Comparison of ENCODE assay signal across 15 cellular contexts in the genomic region with DNA sequence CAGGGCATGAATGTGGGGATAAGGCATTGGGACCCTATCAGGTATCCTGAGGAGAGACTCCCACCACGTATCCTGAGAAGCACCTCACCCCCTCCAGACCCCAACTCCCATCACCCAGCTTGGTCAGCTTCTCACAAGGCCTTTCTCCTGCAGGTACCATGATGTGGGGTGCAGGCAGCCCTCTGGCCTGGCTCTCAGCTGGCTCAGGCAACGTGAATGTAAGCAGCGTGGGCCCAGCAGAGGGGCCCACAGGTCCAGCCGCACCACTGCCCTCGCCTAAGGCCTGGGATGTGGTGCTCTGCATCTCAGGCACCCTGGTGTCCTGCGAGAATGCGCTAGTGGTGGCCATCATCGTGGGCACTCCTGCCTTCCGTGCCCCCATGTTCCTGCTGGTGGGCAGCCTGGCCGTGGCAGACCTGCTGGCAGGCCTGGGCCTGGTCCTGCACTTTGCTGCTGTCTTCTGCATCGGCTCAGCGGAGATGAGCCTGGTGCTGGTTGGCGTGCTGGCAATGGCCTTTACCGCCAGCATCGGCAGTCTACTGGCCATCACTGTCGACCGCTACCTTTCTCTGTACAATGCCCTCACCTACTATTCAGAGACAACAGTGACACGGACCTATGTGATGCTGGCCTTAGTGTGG. TPM values are rescaled to one million over a fixed set of nuclear protein-coding genes. Genes with fewer than 3 reads are reported as not detected.
DNase-seq lines count a peak whose midpoint lies in the region; ATAC-seq and TF ChIP-seq lines count a peak whose summit lies in the region.
"Had no signal": no experiment of that assay in that cellular context is flagged by ENCODE, and none has a peak within 500 bp of the region (broad histone marks: within the 10 kb centered on the region; RNA-seq: fewer than 3 reads in every experiment).

No MANE protein-coding gene starts in this region.

- H3K27me3 Mint-ChIP-seq in CD8-positive, alpha-beta T cell (ENCODE audit: low read depth), result no peaks in the 10 kb centered on the region
- H3K27me3 Mint-ChIP-seq in activated T-helper 1 cell treated with anti-CD3 and anti-CD28 coated beads, Interleukin-12 subunit alpha, Interleukin-12 subunit beta, Interleukin-2, Interleukin-4 antibody, amounts not matched to agents 30 ng/mL and 10 ng/mL and 1 ng/mL, durations not matched to agents 14 hours and 24 hours and 36 hours (ENCODE audit: insufficient read depth), result peaks cover 9% of the 10 kb centered on the region
- peaks cover 8% of the 10 kb centered on the region for H3K27me3 Mint-ChIP-seq in mesothelial cell of epicardium (ENCODE audit: low read depth)

- H3K36me3 ChIP-seq in CD8-positive, alpha-beta T cell (ENCODE audit: insufficient read depth, low read length), result no peaks in the 10 kb centered on the region
- peaks cover 0 to 12% of the 10 kb centered on the region in 2 experiments; a peak in 1 of 4 replicates for H3K36me3 ChIP-seq in HCT116 (ENCODE audit: control insufficient read depth in 1 of 2, insufficient read depth in 2 of 2, low read length in 2 of 2)
- H3K36me3 ChIP-seq in testis (ENCODE audit: low read depth, missing control alignments), result no peaks in the 10 kb centered on the region
- H3K36me3 ChIP-seq: HAP-1, heart left ventricle had no signal

- H2AFZ ChIP-seq in HCT116 (ENCODE audit: low read depth, low read length, poor library complexity, severe bottlenecking), result no peak overlapping the region

- H3K4me1 Mint-ChIP-seq in CD8-positive, alpha-beta T cell (ENCODE audit: low read depth), result peaks cover 12% of the 10 kb centered on the region
- peaks cover 8% of the 10 kb centered on the region for H3K4me1 Mint-ChIP-seq in activated T-helper 1 cell treated with anti-CD3 and anti-CD28 coated beads, Interleukin-12 subunit alpha, Interleukin-12 subunit beta, Interleukin-2, Interleukin-4 antibody, amounts not matched to agents 30 ng/mL and 10 ng/mL and 1 ng/mL, durations not matched to agents 14 hours and 24 hours and 36 hours (ENCODE audit: low read depth)
- peaks cover 13% of the 10 kb centered on the region for H3K4me1 Mint-ChIP-seq in mesothelial cell of epicardium

- intact Hi-C loops in CD8-positive, alpha-beta T cell (cut with DNase I, micrococcal nuclease), result loop anchor here (2.0 to 5.0 kb wide), 6 partner anchors 156 to 347 kb away; a partner anchor contains a TSS
- intact Hi-C loops in HCT116 (cut with micrococcal nuclease), result loop anchor here (2.0 kb wide), 2 partner anchors 213 to 349 kb away; no protein-coding TSS in a partner anchor
- intact Hi-C loops in activated T-helper 1 cell treated with anti-CD3 and anti-CD28 coated beads, Interleukin-12 subunit alpha, Interleukin-12 subunit beta, Interleukin-2, Interleukin-4 antibody, amounts not matched to agents 30 ng/mL and 10 ng/mL and 1 ng/mL, durations not matched to agents 14 hours and 24 hours and 36 hours (cut with micrococcal nuclease), result loop anchor here (10.0 kb wide), 1 partner anchor 279 kb away; no protein-coding TSS in a partner anchor
- intact Hi-C loops in left cardiac atrium (cut with DNase I), result loop anchor here (2.0 to 10.0 kb wide), 3 partner anchors 36 to 289 kb away; no protein-coding TSS in a partner anchor
- intact Hi-C loops in testis (cut with DNase I; ENCODE audit: low total_unique reads), result loop anchor here (5.0 to 10.0 kb wide), 2 partner anchors 91 to 211 kb away; a partner anchor contains a TSS

- peak overlapping the region; percentile 29 for H3K4me3 Mint-ChIP-seq in CD8-positive, alpha-beta T cell
- H3K4me3 Mint-ChIP-seq in activated T-helper 1 cell treated with anti-CD3 and anti-CD28 coated beads, Interleukin-12 subunit alpha, Interleukin-12 subunit beta, Interleukin-2, Interleukin-4 antibody, amounts not matched to agents 30 ng/mL and 10 ng/mL and 1 ng/mL, durations not matched to agents 14 hours and 24 hours and 36 hours, result peak overlapping the region; percentile 82
- peak overlapping the region; percentile 69 for H3K4me3 Mint-ChIP-seq in mesothelial cell of epicardium

- TF ChIP-seq RAD21 in HCT116 (IDR thresholded peaks at IDR 0.05; ENCODE audit: low read depth), result no peak

- H3K27ac Mint-ChIP-seq in CD8-positive, alpha-beta T cell, result no peak overlapping the region
- H3K27ac Mint-ChIP-seq in activated T-helper 1 cell treated with anti-CD3 and anti-CD28 coated beads, Interleukin-12 subunit alpha, Interleukin-12 subunit beta, Interleukin-2, Interleukin-4 antibody, amounts not matched to agents 30 ng/mL and 10 ng/mL and 1 ng/mL, durations not matched to agents 14 hours and 24 hours and 36 hours, result no peak overlapping the region
- H3K27ac Mint-ChIP-seq in mesothelial cell of epicardium, result no peak overlapping the region

- DNase-seq in CD8-positive, alpha-beta T cell, result no peak
- DNase-seq in HCT116 (ENCODE audit: low read depth, low spot score) (no peak), mesothelial cell of epicardium (ENCODE audit: low spot score in 2 of 2, unreplicated experiment in 2 of 2) (no peak), left cardiac atrium (no peak), NCI-H146 (lab: John Stamatoyannopoulos, UW) (no peak), germinal center (ENCODE audit: low spot score) (no peak), testis (no peak)
- no peak for DNase-seq in activated T-helper 1 cell treated with anti-CD3 and anti-CD28 coated beads, Interleukin-12 subunit alpha, Interleukin-12 subunit beta, Interleukin-2, Interleukin-4 antibody, amounts not matched to agents 30 ng/mL and 10 ng/mL and 1 ng/mL, durations not matched to agents 14 hours and 24 hours and 36 hours (ENCODE audit: low spot score)
- DNase-seq: activated CD4-positive, alpha-beta T cell treated with anti-CD3 and anti-CD28 coated beads for 4 hours; GDM1; heart left ventricle had no signal

- no peaks in the 10 kb centered on the region for H4K20me1 ChIP-seq in HCT116 (ENCODE audit: insufficient read depth)

- H3K79me2 ChIP-seq in HCT116 (ENCODE audit: insufficient read depth, low read length), result peaks cover 25% of the 10 kb centered on the region

- peak overlapping the region; percentile 86 for H3K4me2 ChIP-seq in HCT116 (ENCODE audit: low read length)

- H3K9ac ChIP-seq in HCT116 (ENCODE audit: low read length), result peak overlapping the region; percentile 100

- RAD21 ChIA-PET in HCT116 (lab: Charles Lee; ENCODE audit: low non-redundant PET in 1 of 2, low total read pairs in 2 of 2, uncharacterized antibody in 2 of 2, unreplicated experiment in 2 of 2), result interaction anchor here in 1 of 2 experiments (0.6 kb wide), 1 partner anchor 56 kb away, joined by 5 read pairs; no protein-coding TSS in a partner anchor

- H3K36me3 Mint-ChIP-seq in CD8-positive, alpha-beta T cell, result no peaks in the 10 kb centered on the region
- H3K36me3 Mint-ChIP-seq in activated T-helper 1 cell treated with anti-CD3 and anti-CD28 coated beads, Interleukin-12 subunit alpha, Interleukin-12 subunit beta, Interleukin-2, Interleukin-4 antibody, amounts not matched to agents 30 ng/mL and 10 ng/mL and 1 ng/mL, durations not matched to agents 14 hours and 24 hours and 36 hours (ENCODE audit: low read depth), result no peaks in the 10 kb centered on the region
- H3K36me3 Mint-ChIP-seq in mesothelial cell of epicardium, result no peaks in the 10 kb centered on the region

- no peaks in the 10 kb centered on the region for H3K9me2 ChIP-seq in HCT116 (ENCODE audit: insufficient read depth)

- BruUV-seq in HCT116 (replicated peaks; lab: Mats Ljungman, UMichigan), result no TSS peak

- H3K27ac ChIP-seq in CD8-positive, alpha-beta T cell (ENCODE audit: low read depth, low read length), result no peak overlapping the region
- H3K27ac ChIP-seq in HCT116 (ENCODE audit: low read depth, low read length), result peak overlapping the region; percentile 88; the same call in 1 of the 2 replicates
- no peak overlapping the region for H3K27ac ChIP-seq in testis

- H3K4me3 ChIP-seq in CD8-positive, alpha-beta T cell (ENCODE audit: low read depth, low read length), result no peak overlapping the region
- peak overlapping the region; percentile 96 to 99 for H3K4me3 ChIP-seq in HCT116 (replicated peaks in 1 of 2; ENCODE audit: low read depth in 1 of 2, low read length in 2 of 2)
- no peak overlapping the region for H3K4me3 ChIP-seq in testis

- CTCF ChIA-PET in CD8-positive, alpha-beta T cell (lab: Charles Lee), result interaction anchor here (1.1 to 13.2 kb wide), 6 partner anchors 37 to 213 kb away, joined by 3 to 406 read pairs (median 57); a partner anchor contains a TSS
- CTCF ChIA-PET in HCT116 (lab: Charles Lee), result interaction anchor here (0.6 to 3.3 kb wide), 7 partner anchors 21 to 348 kb away, joined by 3 to 21 read pairs (median 3); no protein-coding TSS in a partner anchor

- POLR2A ChIA-PET in CD8-positive, alpha-beta T cell (lab: Charles Lee), result no interaction called here
- POLR2A ChIA-PET in HCT116 (lab: Charles Lee), result interaction anchor here (0.7 kb wide), 1 partner anchor 28 kb away, joined by 5 read pairs; no protein-coding TSS in a partner anchor

- H3K4me1 ChIP-seq in CD8-positive, alpha-beta T cell (ENCODE audit: insufficient read depth, low read length), result peaks cover 27% of the 10 kb centered on the region
- peaks cover 17 to 40% of the 10 kb centered on the region in 2 experiments for H3K4me1 ChIP-seq in HCT116 (ENCODE audit: control insufficient read depth in 1 of 2, insufficient read depth in 2 of 2, low read length in 2 of 2)
- H3K4me1 ChIP-seq in testis, result peaks cover 17% of the 10 kb centered on the region

- H3K9me3 ChIP-seq in CD8-positive, alpha-beta T cell (ENCODE audit: low read length), result no peaks in the 10 kb centered on the region
- H3K9me3 ChIP-seq in HCT116 (ENCODE audit: control insufficient read depth in 1 of 2, insufficient read depth in 1 of 2, low read depth in 1 of 2, low read length in 2 of 2) (no peaks in the 10 kb centered on the region), testis (no peaks in the 10 kb centered on the region)
- H3K9me3 ChIP-seq: HAP-1, heart left ventricle had no signal

- no peak for TF ChIP-seq CTCF in CD8-positive, alpha-beta T cell (IDR thresholded peaks at IDR 0.05)
- TF ChIP-seq CTCF in HCT116 (IDR thresholded peaks at IDR 0.05 in 2 of 3, conservative IDR thresholded peaks at IDR 0.05 in 1 of 3; ENCODE audit: borderline replicate concordance in 1 of 3, insufficient read depth in 1 of 3, low read depth in 2 of 3, low read length in 2 of 3), result no peak
- no peak for TF ChIP-seq CTCF in mesothelial cell of epicardium (IDR thresholded peaks at IDR 0.05; ENCODE audit: unreplicated experiment)
- TF ChIP-seq CTCF in testis (IDR thresholded peaks at IDR 0.05), result no peak

- ATAC-seq in CD8-positive, alpha-beta T cell, result no peak
- ATAC-seq in HCT116 (no peak), left cardiac atrium (no peak)
- ATAC-seq: heart left ventricle had no signal

- H3K9me3 Mint-ChIP-seq in CD8-positive, alpha-beta T cell, result no peaks in the 10 kb centered on the region
- H3K9me3 Mint-ChIP-seq in activated T-helper 1 cell treated with anti-CD3 and anti-CD28 coated beads, Interleukin-12 subunit alpha, Interleukin-12 subunit beta, Interleukin-2, Interleukin-4 antibody, amounts not matched to agents 30 ng/mL and 10 ng/mL and 1 ng/mL, durations not matched to agents 14 hours and 24 hours and 36 hours, result no peaks in the 10 kb centered on the region
- no peaks in the 10 kb centered on the region for H3K9me3 Mint-ChIP-seq in mesothelial cell of epicardium

- 92 to 96% methylated on average over 11 to 18 of the region's 18 CpGs for WGBS in testis, 2 donors

- no peaks in the 10 kb centered on the region for H3K27me3 ChIP-seq in CD8-positive, alpha-beta T cell (ENCODE audit: insufficient read depth, low read length)
- H3K27me3 ChIP-seq in HCT116 (ENCODE audit: insufficient read depth, low read length) (no peaks in the 10 kb centered on the region), testis (no peaks in the 10 kb centered on the region)
- H3K27me3 ChIP-seq: heart left ventricle had no signal

- no peak for TF ChIP-seq POLR2A in HCT116 (IDR thresholded peaks at IDR 0.05; ENCODE audit: borderline replicate concordance, extremely low read depth, insufficient read depth, insufficient read length)
- TF ChIP-seq POLR2A in testis (IDR thresholded peaks at IDR 0.05), result no peak

RNA-seq across cellular contexts. Expression of a gene that starts 1.3 kb away (rescaled TPM):
- total RNA-seq in CD8-positive, alpha-beta T cell, result 1 to 10 TPM in 1 of 2 experiments, not detected in 1; 1.1 TPM
- total RNA-seq in HCT116 (2021; ENCODE audit: unreplicated experiment), result 2.8 TPM
- polyA plus RNA-seq in HCT116 (2012), result 3.5 and 5.4 TPM in 2 replicates
- 3.2 and 4.0 TPM in 2 replicates for total RNA-seq in activated T-helper 1 cell treated with anti-CD3 and anti-CD28 coated beads, Interleukin-12 subunit alpha, Interleukin-12 subunit beta, Interleukin-2, Interleukin-4 antibody, amounts not matched to agents 30 ng/mL and 10 ng/mL and 1 ng/mL, durations not matched to agents 14 hours and 24 hours and 36 hours
- total RNA-seq in mesothelial cell of epicardium, result 1.7 to 2.3 TPM (median 1.7 TPM) in 3 replicates
- total RNA-seq in left cardiac atrium, result 10 to 100 TPM in 1 of 2 donors, 1 to 10 TPM in 1; 1.7 to 12.4 TPM
- total RNA-seq in testis, result under 1 TPM; 0.12 to 0.47 TPM
- polyA plus RNA-seq in testis (ENCODE audit: insufficient read depth, low read depth, low replicate concordance), result 0.20 TPM

RNA-seq across cellular contexts. Expression of a gene that starts 10.6 kb away (rescaled TPM):
- total RNA-seq in CD8-positive, alpha-beta T cell, result not detected
- total RNA-seq in HCT116 (2021; ENCODE audit: unreplicated experiment) (11.6 TPM), mesothelial cell of epicardium (0.45 to 1.3 TPM (median 0.61 TPM) in 3 replicates), left cardiac atrium (not detected), testis (1 to 10 TPM in 1 of 2 donors, under 1 TPM in 1; 0.24 to 1.5 TPM)
- 10.4 and 13.0 TPM in 2 replicates for polyA plus RNA-seq in HCT116 (2012)
- total RNA-seq in activated T-helper 1 cell treated with anti-CD3 and anti-CD28 coated beads, Interleukin-12 subunit alpha, Interleukin-12 subunit beta, Interleukin-2, Interleukin-4 antibody, amounts not matched to agents 30 ng/mL and 10 ng/mL and 1 ng/mL, durations not matched to agents 14 hours and 24 hours and 36 hours, result not detected in 2 replicates
- polyA plus RNA-seq in testis (ENCODE audit: insufficient read depth, low read depth, low replicate concordance), result 0.76 TPM
- total RNA-seq: heart left ventricle, HT1080, liver, subcutaneous adipose tissue had no signal
- polyA plus RNA-seq: heart left ventricle, liver had no signal

RNA-seq across cellular contexts. Expression of a gene that starts 19.1 kb away (rescaled TPM):
- not detected for total RNA-seq in CD8-positive, alpha-beta T cell
- total RNA-seq in HCT116 (2021; ENCODE audit: unreplicated experiment) (1.2 TPM), mesothelial cell of epicardium (0.22 to 0.24 TPM in 2 of 3 replicates, not detected in the other), left cardiac atrium (10 to 100 TPM; 14.2 to 24.5 TPM), testis (1 to 10 TPM; 3.6 to 6.9 TPM)
- polyA plus RNA-seq in HCT116 (2012), result 0.39 and 0.64 TPM in 2 replicates
- total RNA-seq in activated T-helper 1 cell treated with anti-CD3 and anti-CD28 coated beads, Interleukin-12 subunit alpha, Interleukin-12 subunit beta, Interleukin-2, Interleukin-4 antibody, amounts not matched to agents 30 ng/mL and 10 ng/mL and 1 ng/mL, durations not matched to agents 14 hours and 24 hours and 36 hours, result not detected in 2 replicates
- polyA plus RNA-seq in testis (ENCODE audit: insufficient read depth, low read depth, low replicate concordance), result 0.54 TPM
- total RNA-seq: HT1080 had no signal

RNA-seq across cellular contexts. Expression of a gene that starts 27.0 kb away (rescaled TPM):
- total RNA-seq in CD8-positive, alpha-beta T cell, result 10 to 100 TPM; 17.5 to 19.9 TPM
- total RNA-seq in HCT116 (2021; ENCODE audit: unreplicated experiment), result 30.2 TPM
- 26.8 and 30.2 TPM in 2 replicates for polyA plus RNA-seq in HCT116 (2012)
- 11.2 and 13.7 TPM in 2 replicates for total RNA-seq in activated T-helper 1 cell treated with anti-CD3 and anti-CD28 coated beads, Interleukin-12 subunit alpha, Interleukin-12 subunit beta, Interleukin-2, Interleukin-4 antibody, amounts not matched to agents 30 ng/mL and 10 ng/mL and 1 ng/mL, durations not matched to agents 14 hours and 24 hours and 36 hours
- total RNA-seq in mesothelial cell of epicardium, result 10.3 to 13.7 TPM (median 11.8 TPM) in 3 replicates
- total RNA-seq in left cardiac atrium, result 10 to 100 TPM; 51.5 to 64.2 TPM
- total RNA-seq in testis, result 10 to 100 TPM; 18.8 to 31.7 TPM
- 18.4 TPM for polyA plus RNA-seq in testis (ENCODE audit: insufficient read depth, low read depth, low replicate concordance)

RNA-seq across cellular contexts. Expression of a gene that starts 51.9 kb away (rescaled TPM):
- total RNA-seq in CD8-positive, alpha-beta T cell, result 100 to 1,000 TPM; 103 to 113 TPM
- 75.9 TPM for total RNA-seq in HCT116 (2021; ENCODE audit: unreplicated experiment)
- 85.9 and 88.7 TPM in 2 replicates for polyA plus RNA-seq in HCT116 (2012)
- total RNA-seq in activated T-helper 1 cell treated with anti-CD3 and anti-CD28 coated beads, Interleukin-12 subunit alpha, Interleukin-12 subunit beta, Interleukin-2, Interleukin-4 antibody, amounts not matched to agents 30 ng/mL and 10 ng/mL and 1 ng/mL, durations not matched to agents 14 hours and 24 hours and 36 hours, result 24.4 and 26.3 TPM in 2 replicates
- total RNA-seq in mesothelial cell of epicardium, result 41.0 to 42.8 TPM (median 42.2 TPM) in 3 replicates
- total RNA-seq in left cardiac atrium, result 1 to 10 TPM in 1 of 2 donors, under 1 TPM in 1; 0.81 to 2.4 TPM
- 1 to 10 TPM; 2.3 to 5.4 TPM for total RNA-seq in testis
- 6.0 TPM for polyA plus RNA-seq in testis (ENCODE audit: insufficient read depth, low read depth, low replicate concordance)

Comparison
In these comparisons a context has a peak if more than half of its experiments do, and no peak if none do; other contexts are left out.
1. H3K4me3 ChIP-seq: peak in HCT116 (2 of 2); none in CD8-positive, alpha-beta T cell (single experiment) and testis (0 of 2).
2. H3K4me3 Mint-ChIP-seq: peak in every context shown above with its lines; median percentile 82 in activated T-helper 1 cell treated with anti-CD3 and anti-CD28 coated beads, Interleukin-12 subunit alpha, Interleukin-12 subunit beta, Interleukin-2, Interleukin-4 antibody, amounts not matched to agents 30 ng/mL and 10 ng/mL and 1 ng/mL, durations not matched to agents 14 hours and 24 hours and 36 hours; 69 in mesothelial cell of epicardium; 29 in CD8-positive, alpha-beta T cell.